8 cellular contexts compared by ENCODE assay signal in genomic region chr1:176206006-176206960, GRCh38. TPM values are rescaled to one million over a fixed set of nuclear protein-coding genes. Genes with fewer than 3 reads are reported as not detected.
DNase-seq lines count a peak whose midpoint lies in the region; ATAC-seq, FAIRE-seq and TF ChIP-seq lines count a peak whose summit lies in the region.

No MANE protein-coding gene starts in this region.

- peaks cover 8% of the 10 kb centered on the region for H3K36me3 Mint-ChIP-seq in neural progenitor cell

- DNase-seq in AG08396 (ENCODE audit: low spot score) (peak; percentile 50), GM12891 (ENCODE audit: insufficient read length, low spot score) (peak; percentile 31), NCI-H2227 (lab: John Stamatoyannopoulos, UW; ENCODE audit: unreplicated experiment) (peak; percentile 64), foreskin melanocyte (peak; percentile 26), neural progenitor cell (ENCODE audit: low spot score) (peak; percentile 71)
- peak; percentile 47 for DNase-seq in activated naive CD4-positive, alpha-beta T cell treated with Interleukin-2 at 50 U/mL for 16 hours

- H3K9me3 ChIP-seq in neural progenitor cell (ENCODE audit: low read depth), result no peaks in the 10 kb centered on the region

- TF ChIP-seq POLR2A in GM12891 (IDR thresholded peaks at IDR 0.05; ENCODE audit: low read depth, low read length), result no peak

- WGBS in urinary bladder, result under 1% methylated on average over 58 of the region's 58 CpGs

- no peaks in the 10 kb centered on the region for H3K36me3 ChIP-seq in neural progenitor cell
- no peaks in the 10 kb centered on the region for H3K36me3 ChIP-seq in urinary bladder (ENCODE audit: insufficient read depth)

- peaks cover 2% of the 10 kb centered on the region for H3K9me3 Mint-ChIP-seq in neural progenitor cell

- H3K4me2 ChIP-seq in neural progenitor cell, result peak overlapping the region; percentile 91

- peaks cover 16% of the 10 kb centered on the region for H3F3A ChIP-seq in neural progenitor cell (ENCODE audit: low read depth)

- peak; percentile 18 for ATAC-seq in HG02884 (IDR thresholded peaks at IDR 0.05; ENCODE audit: unreplicated experiment)

- peaks cover 20% of the 10 kb centered on the region for H3K4me1 Mint-ChIP-seq in neural progenitor cell

- H3K27me3 Mint-ChIP-seq in neural progenitor cell (ENCODE audit: insufficient read depth, low read depth), result peaks cover 2% of the 10 kb centered on the region

- peak overlapping the region; percentile 97 for H3K4me3 Mint-ChIP-seq in neural progenitor cell

- H3K4me1 ChIP-seq in neural progenitor cell (peaks cover 13% of the 10 kb centered on the region), urinary bladder (ENCODE audit: insufficient read depth) (peaks cover 4% of the 10 kb centered on the region)

- peak overlapping the region; percentile 87 for H3K27ac Mint-ChIP-seq in neural progenitor cell

- FAIRE-seq in GM12891 (lab: Jason Lieb, UNC), result peak; percentile 47

- H2AFZ ChIP-seq in neural progenitor cell (replicated peaks), result peak overlapping the region; percentile 76

- H4K20me1 ChIP-seq in neural progenitor cell (ENCODE audit: low read depth), result peaks cover 36% of the 10 kb centered on the region

- H3K27me3 ChIP-seq in neural progenitor cell, result no peaks in the 10 kb centered on the region

- peak overlapping the region; percentile 64 for H3K9ac ChIP-seq in neural progenitor cell

- no peak for TF ChIP-seq CTCF in neural progenitor cell (IDR thresholded peaks at IDR 0.05)

- H3K27ac ChIP-seq in neural progenitor cell (peak overlapping the region; percentile 93), urinary bladder (ENCODE audit: low read depth) (peak overlapping the region; percentile 99)

- H3K4me3 ChIP-seq in neural progenitor cell (peak overlapping the region; percentile 88), urinary bladder (ENCODE audit: low read depth, low read length) (peak overlapping the region; percentile 89)

- peaks cover 66% of the 10 kb centered on the region for H3K79me2 ChIP-seq in neural progenitor cell (ENCODE audit: low read depth)

TF ChIP-seq in GM12891, 5 proteins besides CTCF, POLR2A, EP300 and RAD21:
- TF ChIP-seq TAF1 (IDR thresholded peaks at IDR 0.05; ENCODE audit: low read depth, low read length), result no peak
- TF ChIP-seq SPI1 (IDR thresholded peaks at IDR 0.05; ENCODE audit: low read depth, low read length), result no peak
- TF ChIP-seq PAX5 (IDR thresholded peaks at IDR 0.05; ENCODE audit: insufficient read depth, low read length, severe bottlenecking), result no peak
- TF ChIP-seq POLR2AphosphoS5 (IDR thresholded peaks at IDR 0.05; ENCODE audit: low read depth, low read length), result no peak
- no peak for TF ChIP-seq POU2F2 (IDR thresholded peaks at IDR 0.05; ENCODE audit: low read depth, low read length)

RNA-seq across cellular contexts. Expression of gene COP1, which starts 0.8 kb away (rescaled TPM):
- 23.2 TPM for polyA plus RNA-seq in GM12891 (2012; ENCODE audit: low read depth, missing spikeins)
- total RNA-seq in neural progenitor cell (ENCODE audit: low replicate concordance) (71.3 and 98.5 TPM in 2 replicates), urinary bladder (88.2 TPM)
- polyA plus RNA-seq in urinary bladder, result 28.2 TPM

Comparison
In these comparisons a context has a peak if more than half of its experiments do, and no peak if none do; other contexts are left out.
1. Peak in every context shown above with its lines: DNase-seq, ATAC-seq, H3K4me3 ChIP-seq and H3K27ac ChIP-seq.